26 cellular contexts compared by ENCODE assay signal in genomic region chr5:103498211-103498610, GRCh38.
DNase-seq lines count a peak whose midpoint lies in the region; ATAC-seq and TF ChIP-seq lines count a peak whose summit lies in the region.
"Had no signal": no experiment of that assay in that cellular context is flagged by ENCODE, and none has a peak within 500 bp of the region (broad histone marks: within the 10 kb centered on the region; RNA-seq: fewer than 3 reads in every experiment).

No MANE protein-coding gene starts in this region.

- no peak overlapping the region for H3K4me3 Mint-ChIP-seq in activated T-helper 1 cell treated with anti-CD3 and anti-CD28 coated beads, Interleukin-12 subunit alpha, Interleukin-12 subunit beta, Interleukin-2, Interleukin-4 antibody, amounts not matched to agents 30 ng/mL and 10 ng/mL and 1 ng/mL, durations not matched to agents 14 hours and 24 hours and 36 hours
- H3K4me3 Mint-ChIP-seq: activated CD4-positive, alpha-beta T cell treated with anti-CD3 and anti-CD28 coated beads, Interleukin-2, amount 10 ng/mL, durations not matched to agents 24 days and 14 days; activated naive CD4-positive, alpha-beta T cell treated with anti-CD3 and anti-CD28 coated beads, Interleukin-2, amount 10 ng/mL, durations not matched to agents 7 days and 5 days; activated T-cell treated with anti-CD3 and anti-CD28 coated beads, Interleukin-2, amount 50 U/mL, for 72 hours; CD14-positive monocyte; T-helper 2 cell treated with Interferon-gamma antibody and Interleukin-4, amounts not matched to agents 5 μg/mL and 100 μg/mL, for 36 hours had no signal

- no peaks in the 10 kb centered on the region for H4K20me1 ChIP-seq in osteoblast (ENCODE audit: insufficient read depth, low read length)

- H3K27me3 ChIP-seq in heart right ventricle (no peaks in the 10 kb centered on the region), osteoblast (ENCODE audit: insufficient read depth, low read length) (no peaks in the 10 kb centered on the region), breast epithelium (no peaks in the 10 kb centered on the region)
- H3K27me3 ChIP-seq: dorsolateral prefrontal cortex had no signal

- no peaks in the 10 kb centered on the region for H3K27me3 Mint-ChIP-seq in activated T-helper 1 cell treated with anti-CD3 and anti-CD28 coated beads, Interleukin-12 subunit alpha, Interleukin-12 subunit beta, Interleukin-2, Interleukin-4 antibody, amounts not matched to agents 30 ng/mL and 10 ng/mL and 1 ng/mL, durations not matched to agents 14 hours and 24 hours and 36 hours (ENCODE audit: insufficient read depth)
- H3K27me3 Mint-ChIP-seq: activated naive CD4-positive, alpha-beta T cell treated with anti-CD3 and anti-CD28 coated beads, Interleukin-2, amount 10 ng/mL, durations not matched to agents 7 days and 5 days had no signal

- no peak overlapping the region for H3K4me2 ChIP-seq in osteoblast (ENCODE audit: insufficient read depth, low read length)

- DNase-seq in HT1080 (ENCODE audit: low read depth) (peak; percentile 33), NCI-H2171 (lab: John Stamatoyannopoulos, UW) (peak; percentile 71), heart right ventricle (no peak), osteoblast (ENCODE audit: insufficient read length, low spot score, missing footprints) (no peak), breast epithelium (ENCODE audit: low spot score in 2 of 2) (no peak)
- no peak for DNase-seq in activated T-helper 1 cell treated with anti-CD3 and anti-CD28 coated beads, Interleukin-12 subunit alpha, Interleukin-12 subunit beta, Interleukin-2, Interleukin-4 antibody, amounts not matched to agents 30 ng/mL and 10 ng/mL and 1 ng/mL, durations not matched to agents 14 hours and 24 hours and 36 hours (ENCODE audit: low spot score)
- DNase-seq: activated CD4-positive, alpha-beta T cell treated with anti-CD3 and anti-CD28 coated beads, Interleukin-2, amount 10 ng/mL, durations not matched to agents 24 days and 14 days; activated naive CD4-positive, alpha-beta T cell treated with anti-CD3 and anti-CD28 coated beads, Interleukin-2, amount 10 ng/mL, durations not matched to agents 7 days and 5 days; activated T-cell treated with anti-CD3 and anti-CD28 coated beads, Interleukin-2, amount 50 U/mL, for 72 hours; Calu3; caudate nucleus; dorsolateral prefrontal cortex; IMR-90; kidney glomerular epithelial cell; mammary epithelial cell; NCI-H1105; NCI-H2081 treated with DMSO at 0.1 percent for 48 hours; NCI-H524 treated with DMSO at 0.1 percent for 48 hours; RPMI8226; stimulated activated CD4-positive, alpha-beta T cell treated with anti-CD3 and anti-CD28 coated beads, Interleukin-4, amount 100 ng/mL, for 4 hours; stimulated activated naive CD4-positive, alpha-beta T cell had no signal

- peak overlapping the region in 1 of 10 donors; percentile 6 for H3K27ac ChIP-seq in heart right ventricle
- H3K27ac ChIP-seq in osteoblast (ENCODE audit: low read depth, low read length) = no peak overlapping the region
- no peak overlapping the region for H3K27ac ChIP-seq in breast epithelium
- H3K27ac ChIP-seq: VCaP had no signal

- H3K79me2 ChIP-seq in osteoblast (ENCODE audit: insufficient read depth, low read length) = no peaks in the 10 kb centered on the region

- H3K4me3 ChIP-seq in heart right ventricle (no peak overlapping the region), osteoblast (ENCODE audit: insufficient read depth, low read length) (no peak overlapping the region), breast epithelium (no peak overlapping the region)

- ATAC-seq in heart right ventricle (peak in 7 of 8 donors; percentile 22 to 80 (median 64)), GM18519 (IDR thresholded peaks at IDR 0.05; ENCODE audit: low FRiP score, unreplicated experiment) (no peak)
- ATAC-seq: activated T-cell treated with anti-CD3 and anti-CD28 coated beads, Interleukin-2, amount 50 U/mL, for 72 hours; SK-N-SH treated with all-trans-retinoic acid at 6 μM for 48 hours had no signal

- no peaks in the 10 kb centered on the region for H3K36me3 Mint-ChIP-seq in activated T-helper 1 cell treated with anti-CD3 and anti-CD28 coated beads, Interleukin-12 subunit alpha, Interleukin-12 subunit beta, Interleukin-2, Interleukin-4 antibody, amounts not matched to agents 30 ng/mL and 10 ng/mL and 1 ng/mL, durations not matched to agents 14 hours and 24 hours and 36 hours (ENCODE audit: low read depth)
- H3K36me3 Mint-ChIP-seq: activated naive CD4-positive, alpha-beta T cell treated with anti-CD3 and anti-CD28 coated beads, Interleukin-2, amount 10 ng/mL, durations not matched to agents 7 days and 5 days; CD14-positive monocyte had no signal

- H3K4me1 Mint-ChIP-seq in activated T-helper 1 cell treated with anti-CD3 and anti-CD28 coated beads, Interleukin-12 subunit alpha, Interleukin-12 subunit beta, Interleukin-2, Interleukin-4 antibody, amounts not matched to agents 30 ng/mL and 10 ng/mL and 1 ng/mL, durations not matched to agents 14 hours and 24 hours and 36 hours (ENCODE audit: low read depth) = no peaks in the 10 kb centered on the region
- H3K4me1 Mint-ChIP-seq: activated CD4-positive, alpha-beta T cell treated with anti-CD3 and anti-CD28 coated beads, Interleukin-2, amount 10 ng/mL, durations not matched to agents 24 days and 14 days; activated naive CD4-positive, alpha-beta T cell treated with anti-CD3 and anti-CD28 coated beads, Interleukin-2, amount 10 ng/mL, durations not matched to agents 7 days and 5 days; CD14-positive monocyte had no signal

- no peak for TF ChIP-seq POLR2A in breast epithelium (IDR thresholded peaks at IDR 0.05)

- H3K27ac Mint-ChIP-seq in activated T-helper 1 cell treated with anti-CD3 and anti-CD28 coated beads, Interleukin-12 subunit alpha, Interleukin-12 subunit beta, Interleukin-2, Interleukin-4 antibody, amounts not matched to agents 30 ng/mL and 10 ng/mL and 1 ng/mL, durations not matched to agents 14 hours and 24 hours and 36 hours = no peak overlapping the region
- H3K27ac Mint-ChIP-seq: activated CD4-positive, alpha-beta T cell treated with anti-CD3 and anti-CD28 coated beads, Interleukin-2, amount 10 ng/mL, durations not matched to agents 24 days and 14 days; activated naive CD4-positive, alpha-beta T cell treated with anti-CD3 and anti-CD28 coated beads, Interleukin-2, amount 10 ng/mL, durations not matched to agents 7 days and 5 days; activated T-cell treated with anti-CD3 and anti-CD28 coated beads, Interleukin-2, amount 50 U/mL, for 72 hours; CD14-positive monocyte; T-helper 2 cell treated with Interferon-gamma antibody and Interleukin-4, amounts not matched to agents 5 μg/mL and 100 μg/mL, for 36 hours had no signal

- WGBS in heart right ventricle, 2 donors = 35 to 48% methylated on average over 1 of the region's 1 CpG

- peak overlapping the region; percentile 4 for H2AFZ ChIP-seq in osteoblast (ENCODE audit: low read length)

- H3K9me3 ChIP-seq in heart right ventricle (peaks cover 0 to 11% (median 2%) of the 10 kb centered on the region in 11 donors), osteoblast (ENCODE audit: low read depth, low read length) (no peaks in the 10 kb centered on the region), breast epithelium (peaks cover 0 to 8% of the 10 kb centered on the region in 2 donors)

- no peaks in the 10 kb centered on the region for H3K36me3 ChIP-seq in heart right ventricle
- no peaks in the 10 kb centered on the region for H3K36me3 ChIP-seq in osteoblast (ENCODE audit: insufficient read depth, low read length)
- H3K36me3 ChIP-seq in breast epithelium = no peaks in the 10 kb centered on the region

- H3K9me3 Mint-ChIP-seq in activated T-helper 1 cell treated with anti-CD3 and anti-CD28 coated beads, Interleukin-12 subunit alpha, Interleukin-12 subunit beta, Interleukin-2, Interleukin-4 antibody, amounts not matched to agents 30 ng/mL and 10 ng/mL and 1 ng/mL, durations not matched to agents 14 hours and 24 hours and 36 hours = no peaks in the 10 kb centered on the region
- H3K9me3 Mint-ChIP-seq: activated CD4-positive, alpha-beta T cell treated with anti-CD3 and anti-CD28 coated beads, Interleukin-2, amount 10 ng/mL, durations not matched to agents 24 days and 14 days; activated naive CD4-positive, alpha-beta T cell treated with anti-CD3 and anti-CD28 coated beads, Interleukin-2, amount 10 ng/mL, durations not matched to agents 7 days and 5 days; activated T-cell treated with anti-CD3 and anti-CD28 coated beads, Interleukin-2, amount 50 U/mL, for 72 hours; T-helper 2 cell treated with Interferon-gamma antibody and Interleukin-4, amounts not matched to agents 5 μg/mL and 100 μg/mL, for 36 hours had no signal

- no peak for TF ChIP-seq CTCF in heart right ventricle (IDR thresholded peaks at IDR 0.05)
- no peak for TF ChIP-seq CTCF in osteoblast (IDR thresholded peaks at IDR 0.05; ENCODE audit: extremely low read depth, low read depth, low read length)
- no peak for TF ChIP-seq CTCF in breast epithelium (IDR thresholded peaks at IDR 0.05)

- intact Hi-C loops in heart right ventricle (cut with DNase I) (no loop called here), breast epithelium (cut with DNase I; ENCODE audit: low total_unique reads) (no loop called here)
- intact Hi-C loops in activated T-helper 1 cell treated with anti-CD3 and anti-CD28 coated beads, Interleukin-12 subunit alpha, Interleukin-12 subunit beta, Interleukin-2, Interleukin-4 antibody, amounts not matched to agents 30 ng/mL and 10 ng/mL and 1 ng/mL, durations not matched to agents 14 hours and 24 hours and 36 hours (cut with micrococcal nuclease) = no loop called here

- peaks cover 0 to 37% (median 19%) of the 10 kb centered on the region in 9 donors for H3K4me1 ChIP-seq in heart right ventricle
- peaks cover 5% of the 10 kb centered on the region for H3K4me1 ChIP-seq in osteoblast (ENCODE audit: insufficient read depth, low read length)
- no peaks in the 10 kb centered on the region for H3K4me1 ChIP-seq in breast epithelium

Comparison
In these comparisons a context has a peak if more than half of its experiments do, and no peak if none do; other contexts are left out.
1. DNase-seq: peak in HT1080 (single experiment) and NCI-H2171 (single experiment); none in heart right ventricle (0 of 2), osteoblast (single experiment), breast epithelium (0 of 2) and activated T-helper 1 cell treated with anti-CD3 and anti-CD28 coated beads, Interleukin-12 subunit alpha, Interleukin-12 subunit beta, Interleukin-2, Interleukin-4 antibody, amounts not matched to agents 30 ng/mL and 10 ng/mL and 1 ng/mL, durations not matched to agents 14 hours and 24 hours and 36 hours (single experiment).